1 cellular context compared by ENCODE assay signal in genomic region chr2:75607988-75608683, GRCh38.
TF ChIP-seq lines count a peak whose summit lies in the region.

No MANE protein-coding gene starts in this region.

TF ChIP-seq in HepG2, 621 proteins besides CTCF, POLR2A, EP300 and RAD21:
- TF ChIP-seq CHD4 (IDR thresholded peaks at IDR 0.05; ENCODE audit: borderline replicate concordance, low read length) (0 out of 2 replicates have a peak, but pooled peaks have one; percentile 26), MTF1 (CRISPR knock-in tag; IDR thresholded peaks at IDR 0.05) (no peak), ZNF446 (CRISPR knock-in tag; IDR thresholded peaks at IDR 0.05) (0 out of 2 replicates have a peak, but pooled peaks have one; percentile 42), SAP130 (CRISPR knock-in tag; IDR thresholded peaks at IDR 0.05; ENCODE audit: low read depth) (0 out of 2 replicates have a peak, but pooled peaks have one; percentile 9), ZBTB7B (CRISPR knock-in tag; IDR thresholded peaks at IDR 0.05) (no peak), EHMT2 (IDR thresholded peaks at IDR 0.05; ENCODE audit: borderline replicate concordance, low read depth, low read length) (0 out of 2 replicates have a peak, but pooled peaks have one; percentile 60), POLR2AphosphoS2 (IDR thresholded peaks at IDR 0.05; ENCODE audit: low read depth, low read length) (no peak), ZNF280D (CRISPR knock-in tag; IDR thresholded peaks at IDR 0.05) (no peak), ZNF776 (CRISPR knock-in tag; IDR thresholded peaks at IDR 0.05) (no peak), ZNF276 (CRISPR knock-in tag; IDR thresholded peaks at IDR 0.05; ENCODE audit: low read depth) (no peak), SNAPC5 (CRISPR knock-in tag; IDR thresholded peaks at IDR 0.05; ENCODE audit: borderline replicate concordance) (no peak), FOXK2 (IDR thresholded peaks at IDR 0.05) (no peak), DRAP1 (CRISPR knock-in tag; IDR thresholded peaks at IDR 0.05) (no peak), ETV5 (CRISPR knock-in tag; IDR thresholded peaks at IDR 0.05; ENCODE audit: borderline replicate concordance) (0 out of 2 replicates have a peak, but pooled peaks have one; percentile 13), KDM1A (CRISPR knock-in tag; IDR thresholded peaks at IDR 0.05) (peak; percentile 19; the same call in 1 of the 2 replicates), ZNF768 (CRISPR knock-in tag; IDR thresholded peaks at IDR 0.05) (peak; percentile 86; the same call in 1 of the 2 replicates), NR2F6 (IDR thresholded peaks at IDR 0.05) (peak; percentile 22; the same call in 1 of the 2 replicates), NR2F6 (CRISPR knock-in tag; IDR thresholded peaks at IDR 0.05) (peak; percentile 34; the same call in 1 of the 2 replicates), SSRP1 (CRISPR knock-in tag; IDR thresholded peaks at IDR 0.05) (0 out of 2 replicates have a peak, but pooled peaks have one; percentile 2), ZFP37 (CRISPR knock-in tag; IDR thresholded peaks at IDR 0.05; ENCODE audit: borderline replicate concordance) (no peak), ZMYM3 (CRISPR knock-in tag; IDR thresholded peaks at IDR 0.05) (peak; percentile 65; the same call in 1 of the 2 replicates), IRF2 (CRISPR knock-in tag; IDR thresholded peaks at IDR 0.05) (no peak), ISX (CRISPR knock-in tag; conservative IDR thresholded peaks at IDR 0.05) (no peak), ZNF251 (CRISPR knock-in tag; IDR thresholded peaks at IDR 0.05) (no peak)
- TF ChIP-seq, protein P1, sequence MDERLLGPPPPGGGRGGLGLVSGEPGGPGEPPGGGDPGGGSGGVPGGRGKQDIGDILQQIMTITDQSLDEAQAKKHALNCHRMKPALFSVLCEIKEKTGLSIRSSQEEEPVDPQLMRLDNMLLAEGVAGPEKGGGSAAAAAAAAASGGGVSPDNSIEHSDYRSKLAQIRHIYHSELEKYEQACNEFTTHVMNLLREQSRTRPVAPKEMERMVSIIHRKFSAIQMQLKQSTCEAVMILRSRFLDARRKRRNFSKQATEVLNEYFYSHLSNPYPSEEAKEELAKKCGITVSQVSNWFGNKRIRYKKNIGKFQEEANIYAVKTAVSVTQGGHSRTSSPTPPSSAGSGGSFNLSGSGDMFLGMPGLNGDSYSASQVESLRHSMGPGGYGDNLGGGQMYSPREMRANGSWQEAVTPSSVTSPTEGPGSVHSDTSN (CRISPR knock-in tag; IDR thresholded peaks at IDR 0.05), result no peak
- TF ChIP-seq, protein P2, sequence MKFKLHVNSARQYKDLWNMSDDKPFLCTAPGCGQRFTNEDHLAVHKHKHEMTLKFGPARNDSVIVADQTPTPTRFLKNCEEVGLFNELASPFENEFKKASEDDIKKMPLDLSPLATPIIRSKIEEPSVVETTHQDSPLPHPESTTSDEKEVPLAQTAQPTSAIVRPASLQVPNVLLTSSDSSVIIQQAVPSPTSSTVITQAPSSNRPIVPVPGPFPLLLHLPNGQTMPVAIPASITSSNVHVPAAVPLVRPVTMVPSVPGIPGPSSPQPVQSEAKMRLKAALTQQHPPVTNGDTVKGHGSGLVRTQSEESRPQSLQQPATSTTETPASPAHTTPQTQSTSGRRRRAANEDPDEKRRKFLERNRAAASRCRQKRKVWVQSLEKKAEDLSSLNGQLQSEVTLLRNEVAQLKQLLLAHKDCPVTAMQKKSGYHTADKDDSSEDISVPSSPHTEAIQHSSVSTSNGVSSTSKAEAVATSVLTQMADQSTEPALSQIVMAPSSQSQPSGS (CRISPR knock-in tag; IDR thresholded peaks at IDR 0.05), result 0 out of 2 replicates have a peak, but pooled peaks have one; percentile 12
